ENCODE assay signal across 27 cellular contexts in the genomic region with DNA sequence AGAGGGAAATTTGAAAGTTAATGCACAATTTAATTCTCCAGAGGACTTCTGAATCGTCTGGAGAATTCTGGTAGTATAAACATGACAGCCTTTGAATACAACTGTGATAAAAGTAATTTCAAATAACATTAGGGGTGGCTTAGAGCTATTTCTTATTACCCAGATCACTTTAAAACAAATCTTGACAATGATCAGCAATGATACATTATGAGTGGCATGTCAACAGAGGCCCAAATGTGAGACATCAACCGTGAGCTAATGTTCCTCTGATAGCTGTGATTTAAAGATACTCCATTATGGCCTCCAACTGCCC.
"Had no signal": no experiment of that assay in that cellular context is flagged by ENCODE, and none has a peak within 500 bp of the region (broad histone marks: within the 10 kb centered on the region; RNA-seq: fewer than 3 reads in every experiment).

No MANE protein-coding gene starts in this region.

- H3K9me3 Mint-ChIP-seq: nephron; neural progenitor cell; stimulated activated effector memory CD8-positive, alpha-beta T cell treated with anti-CD3 and anti-CD28 coated beads, Interleukin-12 subunit alpha, Interleukin-12 subunit beta, amount 100 ng/mL, for 72 hours had no signal

- H3K27ac ChIP-seq: epithelial cell of prostate, gastrocnemius medialis, neural progenitor cell, parathyroid adenoma, stomach, testis, tibial artery had no signal

- H3K27ac Mint-ChIP-seq: effector memory CD8-positive, alpha-beta T cell; naive thymus-derived CD4-positive, alpha-beta T cell; neural progenitor cell; progenitor cell of endocrine pancreas; stimulated activated effector memory CD8-positive, alpha-beta T cell treated with anti-CD3 and anti-CD28 coated beads, Interleukin-12 subunit alpha, Interleukin-12 subunit beta, amount 100 ng/mL, for 72 hours; type B pancreatic cell had no signal

- H3K4me1 ChIP-seq: gastrocnemius medialis, parathyroid adenoma had no signal

- DNase-seq: cortex of kidney; effector memory CD8-positive, alpha-beta T cell; foreskin fibroblast; gastrocnemius medialis; head of caudate nucleus; kidney; mesendoderm; midbrain; naive thymus-derived CD4-positive, alpha-beta T cell; stimulated activated CD4-positive, alpha-beta T cell treated with anti-CD3 and anti-CD28 coated beads, Interleukin-12 subunit alpha, Interleukin-12 subunit beta, amount 100 ng/mL, for 4 hours; stimulated activated CD4-positive, alpha-beta T cell treated with anti-CD3 and anti-CD28 coated beads, Interleukin-1b, Interleukin-23, amount 100 ng/mL, for 48 hours; stimulated activated CD4-positive, alpha-beta T cell treated with anti-CD3 and anti-CD28 coated beads, Interleukin-4, amount 100 ng/mL, for 1 hour; stimulated activated naive CD4-positive, alpha-beta T cell treated with Interleukin-2 at 50 U/mL for 16 hours; stomach; substantia nigra; testis; tibial artery had no signal

- H3K9me3 ChIP-seq: gastrocnemius medialis, stomach, testis, tibial artery had no signal

- ATAC-seq: effector memory CD8-positive, alpha-beta T cell; esophagus mucosa; gastrocnemius medialis; left lobe of liver; naive thymus-derived CD4-positive, alpha-beta T cell; stimulated activated effector memory CD8-positive, alpha-beta T cell treated with anti-CD3 and anti-CD28 coated beads, Interleukin-12 subunit alpha, Interleukin-12 subunit beta, amount 100 ng/mL, for 72 hours had no signal

- H3K4me3 Mint-ChIP-seq: effector memory CD8-positive, alpha-beta T cell; naive thymus-derived CD4-positive, alpha-beta T cell; neural progenitor cell; stimulated activated effector memory CD8-positive, alpha-beta T cell treated with anti-CD3 and anti-CD28 coated beads, Interleukin-12 subunit alpha, Interleukin-12 subunit beta, amount 100 ng/mL, for 72 hours; type B pancreatic cell had no signal

- H3K9ac ChIP-seq: neural progenitor cell, parathyroid adenoma had no signal

- FAIRE-seq: kidney had no signal

- H3K27me3 ChIP-seq: gastrocnemius medialis, neural progenitor cell, stomach, testis, tibial artery had no signal

- H3K36me3 ChIP-seq: gastrocnemius medialis, neural progenitor cell, stomach, tibial artery had no signal

- H3K36me3 Mint-ChIP-seq: naive thymus-derived CD4-positive, alpha-beta T cell; neural progenitor cell; stimulated activated effector memory CD8-positive, alpha-beta T cell treated with anti-CD3 and anti-CD28 coated beads, Interleukin-12 subunit alpha, Interleukin-12 subunit beta, amount 100 ng/mL, for 72 hours had no signal

- H3K4me3 ChIP-seq: gastrocnemius medialis, neural progenitor cell, smooth muscle cell, stomach, testis, tibial artery had no signal
